39 cellular contexts compared by ENCODE assay signal in genomic region chr12:99265648-99266047, GRCh38.
"Had no signal": no experiment of that assay in that cellular context is flagged by ENCODE, and none has a peak within 500 bp of the region (broad histone marks: within the 10 kb centered on the region; RNA-seq: fewer than 3 reads in every experiment).

No MANE protein-coding gene starts in this region.

- H3K27me3 Mint-ChIP-seq: activated naive CD4-positive, alpha-beta T cell treated with anti-CD3 and anti-CD28 coated beads, Interleukin-2, amount 10 ng/mL, durations not matched to agents 7 days and 5 days; activated naive CD4-positive, alpha-beta T cell treated with anti-CD3 and anti-CD28 coated beads, Interleukin-2, amount 50 U/mL, for 24 hours; activated naive CD8-positive, alpha-beta T cell; activated naive CD8-positive, alpha-beta T cell treated with anti-CD3 and anti-CD28 coated beads for 36 hours; activated naive CD8-positive, alpha-beta T cell treated with anti-CD3 and anti-CD28 coated beads, Interleukin-2, amount 10 ng/mL, durations not matched to agents 7 days and 5 days; activated naive CD8-positive, alpha-beta T cell treated with anti-CD3 and anti-CD28 coated beads, Interleukin-2, amount 50 U/mL, for 24 hours; activated T-helper 17 cell treated with anti-CD3 and anti-CD28 coated beads, Interleukin-2, amount 50 U/mL, for 72 hours; central memory CD8-positive, alpha-beta T cell had no signal

- H3K4me1 ChIP-seq: adrenal gland, ascending aorta, body of pancreas, breast epithelium had no signal

- H3K36me3 Mint-ChIP-seq: activated naive CD4-positive, alpha-beta T cell treated with anti-CD3 and anti-CD28 coated beads, Interleukin-2, amount 10 ng/mL, durations not matched to agents 7 days and 5 days; activated naive CD4-positive, alpha-beta T cell treated with anti-CD3 and anti-CD28 coated beads, Interleukin-2, amount 50 U/mL, for 24 hours; activated naive CD4-positive, alpha-beta T cell treated with anti-CD3 and anti-CD28 coated beads, Interleukin-2, amount 50 U/mL, for 72 hours; activated naive CD8-positive, alpha-beta T cell; activated naive CD8-positive, alpha-beta T cell treated with anti-CD3 and anti-CD28 coated beads for 36 hours; activated naive CD8-positive, alpha-beta T cell treated with anti-CD3 and anti-CD28 coated beads, Interleukin-2, amount 10 ng/mL, durations not matched to agents 7 days and 5 days; brain had no signal

- H3K4me3 Mint-ChIP-seq: activated naive CD4-positive, alpha-beta T cell treated with anti-CD3 and anti-CD28 coated beads for 36 hours; activated naive CD4-positive, alpha-beta T cell treated with anti-CD3 and anti-CD28 coated beads, Interleukin-2, amount 10 ng/mL, durations not matched to agents 7 days and 5 days; activated naive CD4-positive, alpha-beta T cell treated with anti-CD3 and anti-CD28 coated beads, Interleukin-2, amount 50 U/mL, for 24 hours; activated naive CD8-positive, alpha-beta T cell; activated naive CD8-positive, alpha-beta T cell treated with anti-CD3 and anti-CD28 coated beads for 36 hours; activated naive CD8-positive, alpha-beta T cell treated with anti-CD3 and anti-CD28 coated beads, Interleukin-2, amount 10 ng/mL, durations not matched to agents 7 days and 5 days; activated naive CD8-positive, alpha-beta T cell treated with anti-CD3 and anti-CD28 coated beads, Interleukin-2, amount 50 U/mL, for 24 hours; activated T-cell treated with anti-CD3 and anti-CD28 coated beads, Interleukin-2, amount 50 U/mL, for 4 hours; activated T-cell treated with anti-CD3 and anti-CD28 coated beads, Interleukin-2, amount 50 U/mL, for 72 hours; activated T-helper 1 cell treated with anti-CD3 and anti-CD28 coated beads, Interleukin-12 subunit alpha, Interleukin-12 subunit beta, Interleukin-2, Interleukin-4 antibody, amounts not matched to agents 30 ng/mL and 10 ng/mL and 1 ng/mL, durations not matched to agents 14 hours and 24 hours and 36 hours; activated T-helper 17 cell treated with anti-CD3 and anti-CD28 coated beads, Interleukin-2, amount 50 U/mL, for 72 hours; brain; central memory CD8-positive, alpha-beta T cell had no signal

- H3K36me3 ChIP-seq: adrenal gland, ascending aorta, brain microvascular endothelial cell, breast epithelium, cardiac muscle cell had no signal

- FAIRE-seq: astrocyte, bronchial epithelial cell, colon had no signal

- H3K27ac Mint-ChIP-seq: activated naive CD4-positive, alpha-beta T cell treated with anti-CD3 and anti-CD28 coated beads for 36 hours; activated naive CD4-positive, alpha-beta T cell treated with anti-CD3 and anti-CD28 coated beads, Interleukin-2, amount 10 ng/mL, durations not matched to agents 7 days and 5 days; activated naive CD4-positive, alpha-beta T cell treated with anti-CD3 and anti-CD28 coated beads, Interleukin-2, amount 50 U/mL, for 24 hours; activated naive CD4-positive, alpha-beta T cell treated with anti-CD3 and anti-CD28 coated beads, Interleukin-2, amount 50 U/mL, for 72 hours; activated naive CD8-positive, alpha-beta T cell; activated naive CD8-positive, alpha-beta T cell treated with anti-CD3 and anti-CD28 coated beads for 36 hours; activated naive CD8-positive, alpha-beta T cell treated with anti-CD3 and anti-CD28 coated beads, Interleukin-2, amount 10 ng/mL, durations not matched to agents 7 days and 5 days; activated naive CD8-positive, alpha-beta T cell treated with anti-CD3 and anti-CD28 coated beads, Interleukin-2, amount 50 U/mL, for 24 hours; activated T-cell treated with anti-CD3 and anti-CD28 coated beads, Interleukin-2, amount 50 U/mL, for 72 hours; activated T-helper 1 cell treated with anti-CD3 and anti-CD28 coated beads, Interleukin-12 subunit alpha, Interleukin-12 subunit beta, Interleukin-2, Interleukin-4 antibody, amounts not matched to agents 30 ng/mL and 10 ng/mL and 1 ng/mL, durations not matched to agents 14 hours and 24 hours and 36 hours; activated T-helper 17 cell treated with anti-CD3 and anti-CD28 coated beads, Interleukin-2, amount 50 U/mL, for 72 hours; activated T-helper 2 cell treated with anti-CD3 and anti-CD28 coated beads, Interferon-gamma antibody, Interleukin-2, Interleukin-4, amounts not matched to agents 10 μg/mL and 5 μg/mL and 100 μg/mL, durations not matched to agents 14 hours and 24 hours and 36 hours; brain had no signal

- H3K4me1 Mint-ChIP-seq: activated naive CD4-positive, alpha-beta T cell treated with anti-CD3 and anti-CD28 coated beads, Interleukin-2, amount 10 ng/mL, durations not matched to agents 7 days and 5 days; activated naive CD4-positive, alpha-beta T cell treated with anti-CD3 and anti-CD28 coated beads, Interleukin-2, amount 50 U/mL, for 24 hours; activated naive CD8-positive, alpha-beta T cell treated with anti-CD3 and anti-CD28 coated beads for 36 hours; activated naive CD8-positive, alpha-beta T cell treated with anti-CD3 and anti-CD28 coated beads, Interleukin-2, amount 10 ng/mL, durations not matched to agents 7 days and 5 days; activated naive CD8-positive, alpha-beta T cell treated with anti-CD3 and anti-CD28 coated beads, Interleukin-2, amount 50 U/mL, for 24 hours; activated T-helper 17 cell treated with anti-CD3 and anti-CD28 coated beads, Interleukin-2, amount 50 U/mL, for 72 hours; central memory CD8-positive, alpha-beta T cell had no signal

- H3K9me3 ChIP-seq: adrenal gland, ascending aorta, body of pancreas, breast epithelium had no signal

- ATAC-seq: activated naive CD4-positive, alpha-beta T cell treated with anti-CD3 and anti-CD28 coated beads, Interleukin-2, amount 50 U/mL, for 72 hours; activated naive CD8-positive, alpha-beta T cell treated with anti-CD3 and anti-CD28 coated beads, Interleukin-2, amount 50 U/mL, for 24 hours; activated T-cell treated with anti-CD3 and anti-CD28 coated beads, Interleukin-2, amount 50 U/mL, for 4 hours; activated T-cell treated with anti-CD3 and anti-CD28 coated beads, Interleukin-2, amount 50 U/mL, for 72 hours; activated T-helper 17 cell treated with anti-CD3 and anti-CD28 coated beads, Interleukin-2, amount 50 U/mL, for 72 hours; body of pancreas had no signal

- DNase-seq: activated effector memory CD4-positive, alpha-beta T cell treated with anti-CD3 and anti-CD28 coated beads, Interleukin-2, amount 50 U/mL, for 16 hours; activated effector memory CD4-positive, alpha-beta T cell treated with Interleukin-2 at 50 U/mL for 16 hours; activated gamma-delta T cell; activated gamma-delta T cell treated with Interleukin-2 at 50 U/mL for 16 hours; activated naive CD4-positive, alpha-beta T cell; activated naive CD4-positive, alpha-beta T cell treated with anti-CD3 and anti-CD28 coated beads for 36 hours; activated naive CD4-positive, alpha-beta T cell treated with anti-CD3 and anti-CD28 coated beads, Interleukin-2, amount 10 ng/mL, durations not matched to agents 7 days and 5 days; activated naive CD4-positive, alpha-beta T cell treated with anti-CD3 and anti-CD28 coated beads, Interleukin-2, amount 50 U/mL, for 16 hours; activated naive CD4-positive, alpha-beta T cell treated with Interleukin-2 at 50 U/mL for 16 hours; activated naive CD8-positive, alpha-beta T cell treated with anti-CD3 and anti-CD28 coated beads for 36 hours; activated naive CD8-positive, alpha-beta T cell treated with anti-CD3 and anti-CD28 coated beads, Interleukin-2, amount 10 ng/mL, durations not matched to agents 7 days and 5 days; activated naive CD8-positive, alpha-beta T cell treated with anti-CD3 and anti-CD28 coated beads, Interleukin-2, amount 50 U/mL, for 24 hours; activated T-cell treated with anti-CD3 and anti-CD28 coated beads, Interleukin-2, amount 50 U/mL, for 4 hours; activated T-cell treated with anti-CD3 and anti-CD28 coated beads, Interleukin-2, amount 50 U/mL, for 48 hours; activated T-cell treated with anti-CD3 and anti-CD28 coated beads, Interleukin-2, amount 50 U/mL, for 72 hours; adrenal gland; amniotic stem cell; amygdala; anterior cingulate cortex; aorta; body of pancreas; brain microvascular endothelial cell; caudate nucleus; central memory CD4-positive, alpha-beta T cell; cerebellar nuclear complex had no signal

- H3K9me3 Mint-ChIP-seq: activated naive CD4-positive, alpha-beta T cell treated with anti-CD3 and anti-CD28 coated beads for 36 hours; activated naive CD8-positive, alpha-beta T cell treated with anti-CD3 and anti-CD28 coated beads, Interleukin-2, amount 10 ng/mL, durations not matched to agents 7 days and 5 days had no signal

- H3K4me3 ChIP-seq: adrenal gland, ascending aorta, body of pancreas, breast epithelium, cardiac muscle cell had no signal

- H3K27ac ChIP-seq: adrenal gland, ascending aorta, body of pancreas, brain microvascular endothelial cell, breast epithelium, cardiac muscle cell had no signal
